Comparison of ENCODE assay signal across 1 cellular context in genomic region chr10:119217937-119218579, GRCh38.
TF ChIP-seq lines count a peak whose summit lies in the region.

No MANE protein-coding gene starts in this region.

TF ChIP-seq in H1, 55 proteins besides CTCF, POLR2A, EP300 and RAD21:
- TF ChIP-seq CTBP2 (IDR thresholded peaks at IDR 0.05; ENCODE audit: borderline replicate concordance, insufficient read depth, insufficient read length, low read length) (no peak), GTF2F1 (IDR thresholded peaks at IDR 0.05; ENCODE audit: borderline replicate concordance, low read depth, low read length) (no peak), HDAC6 (IDR thresholded peaks at IDR 0.05; ENCODE audit: low read depth, low read length) (no peak), TEAD4 (IDR thresholded peaks at IDR 0.05; ENCODE audit: low read depth, low read length) (no peak)
